Comparison of ENCODE assay signal across 22 cellular contexts in genomic region chr12:15644700-15645099, GRCh38.
"Had no signal": no experiment of that assay in that cellular context is flagged by ENCODE, and none has a peak within 500 bp of the region (broad histone marks: within the 10 kb centered on the region; RNA-seq: fewer than 3 reads in every experiment).

No MANE protein-coding gene starts in this region.

- H3K9me3 ChIP-seq: left ventricle myocardium inferior, mucosa of descending colon, neutrophil, transverse colon had no signal

- H3K4me3 ChIP-seq: left ventricle myocardium inferior, mucosa of descending colon, transverse colon had no signal

- H3K4me1 ChIP-seq: left ventricle myocardium inferior, transverse colon had no signal

- H3K9me3 Mint-ChIP-seq: activated CD4-positive, alpha-beta memory T cell treated with anti-CD3 and anti-CD28 coated beads for 36 hours; activated naive CD4-positive, alpha-beta T cell treated with anti-CD3 and anti-CD28 coated beads, Interleukin-2, amount 50 U/mL, for 24 hours; activated T-cell treated with anti-CD3 and anti-CD28 coated beads, Interleukin-2, amount 50 U/mL, for 24 hours; brain; central memory CD8-positive, alpha-beta T cell; dendritic cell treated with granulocyte-macrophage colony-stimulating factor and Interleukin-4, amounts not matched to agents 40 ng/mL and 50 ng/mL, for 4 days; naive thymus-derived CD8-positive, alpha-beta T cell had no signal

- DNase-seq: activated CD4-positive, alpha-beta memory T cell treated with anti-CD3 and anti-CD28 coated beads for 36 hours; activated CD4-positive, alpha-beta T cell treated with anti-CD3 and anti-CD28 coated beads for 36 hours; activated CD8-positive, alpha-beta memory T cell treated with anti-CD3 and anti-CD28 coated beads, Interleukin-2, amount 10 ng/mL, durations not matched to agents 7 days and 5 days; activated effector memory CD4-positive, alpha-beta T cell treated with Interleukin-2 at 50 U/mL for 16 hours; activated T-cell treated with anti-CD3 and anti-CD28 coated beads, Interleukin-2, amount 50 U/mL, for 24 hours; amygdala; effector memory CD4-positive, alpha-beta T cell; hypothalamus; left ventricle myocardium inferior; mucosa of descending colon; naive thymus-derived CD8-positive, alpha-beta T cell; small intestine; stimulated activated CD4-positive, alpha-beta T cell treated with anti-CD3 and anti-CD28 coated beads, Interleukin-4, amount 100 ng/mL, for 24 hours; stimulated activated naive CD4-positive, alpha-beta T cell treated with Interleukin-2 at 50 U/mL for 16 hours; substantia nigra; T-helper 17 cell; transverse colon had no signal

- H3K36me3 ChIP-seq: neutrophil had no signal

- ATAC-seq: activated CD4-positive, alpha-beta T cell treated with anti-CD3 and anti-CD28 coated beads for 36 hours; activated CD8-positive, alpha-beta memory T cell treated with anti-CD3 and anti-CD28 coated beads, Interleukin-2, amount 10 ng/mL, durations not matched to agents 7 days and 5 days; mucosa of descending colon; naive thymus-derived CD8-positive, alpha-beta T cell; T-helper 17 cell had no signal

- H3K27ac Mint-ChIP-seq: activated CD4-positive, alpha-beta memory T cell treated with anti-CD3 and anti-CD28 coated beads for 36 hours; activated CD4-positive, alpha-beta T cell treated with anti-CD3 and anti-CD28 coated beads for 36 hours; activated CD8-positive, alpha-beta memory T cell treated with anti-CD3 and anti-CD28 coated beads, Interleukin-2, amount 10 ng/mL, durations not matched to agents 7 days and 5 days; activated naive CD4-positive, alpha-beta T cell treated with anti-CD3 and anti-CD28 coated beads, Interleukin-2, amount 50 U/mL, for 24 hours; activated T-cell treated with anti-CD3 and anti-CD28 coated beads, Interleukin-2, amount 50 U/mL, for 24 hours; brain; dendritic cell treated with granulocyte-macrophage colony-stimulating factor and Interleukin-4, amounts not matched to agents 40 ng/mL and 50 ng/mL, for 4 days; naive thymus-derived CD8-positive, alpha-beta T cell; T-helper 17 cell had no signal

- H3K36me3 Mint-ChIP-seq: activated CD4-positive, alpha-beta memory T cell treated with anti-CD3 and anti-CD28 coated beads for 36 hours; activated CD8-positive, alpha-beta memory T cell treated with anti-CD3 and anti-CD28 coated beads, Interleukin-2, amount 10 ng/mL, durations not matched to agents 7 days and 5 days had no signal

- H3K27ac ChIP-seq: left ventricle myocardium inferior, neutrophil, transverse colon had no signal

- H3K27me3 ChIP-seq: neutrophil, transverse colon had no signal
